27 cellular contexts compared by ENCODE assay signal in genomic region chr6:7442467-7442866, GRCh38. TPM values are rescaled to one million over a fixed set of nuclear protein-coding genes. Genes with fewer than 3 reads are reported as not detected.
DNase-seq lines count a peak whose midpoint lies in the region; ATAC-seq, FAIRE-seq and TF ChIP-seq lines count a peak whose summit lies in the region.
"Had no signal": no experiment of that assay in that cellular context is flagged by ENCODE, and none has a peak within 500 bp of the region (broad histone marks: within the 10 kb centered on the region; RNA-seq: fewer than 3 reads in every experiment).

No MANE protein-coding gene starts in this region.

- POLR2A ChIA-PET in activated B cell treated with CpG ODN at 0.5 μM for 24 hours (lab: Charles Lee), result no interaction called here

- intact Hi-C loops in left ventricle myocardium inferior (cut with micrococcal nuclease) (no loop called here), activated B cell treated with CpG ODN at 0.5 μM for 24 hours (cut with micrococcal nuclease) (no loop called here)

- H3K4me3 ChIP-seq in cardiac muscle cell (no peak overlapping the region), left ventricle myocardium inferior (no peak overlapping the region)
- H3K4me3 ChIP-seq: A549, BLaER1, GM12878 had no signal

- no peaks in the 10 kb centered on the region for H3K36me3 Mint-ChIP-seq in activated B cell treated with CpG ODN at 0.5 μM for 24 hours (ENCODE audit: low read depth)
- H3K36me3 Mint-ChIP-seq: CD4-positive, alpha-beta memory T cell; CD4-positive, CD25-positive, alpha-beta regulatory T cell; CD8-positive, alpha-beta memory T cell had no signal

- DNase-seq in cardiac muscle cell (ENCODE audit: low read depth in 1 of 2, low spot score in 1 of 2) (no peak), left ventricle myocardium inferior (no peak), GM12891 (ENCODE audit: insufficient read length, low spot score) (peak; percentile 20), activated B cell treated with CpG ODN at 0.5 μM for 24 hours (no peak), Ammon's horn (ENCODE audit: low spot score) (no peak), NCI-H446 (lab: John Stamatoyannopoulos, UW) (no peak)
- DNase-seq in activated CD4-positive, alpha-beta T cell treated with anti-CD3 and anti-CD28 coated beads for 1 hour, result no peak
- DNase-seq: AML-193; BE2C; C1 segment of cervical spinal cord; Calu3; CD4-positive, alpha-beta memory T cell; CD4-positive, CD25-positive, alpha-beta regulatory T cell; CD8-positive, alpha-beta memory T cell; COR-L47; DMS79 treated with DMSO at 0.1 percent for 48 hours; GF-D8 had no signal

- CTCF ChIA-PET in activated B cell treated with CpG ODN at 0.5 μM for 24 hours (lab: Charles Lee), result no interaction called here

- no peak for TF ChIP-seq POLR2A in GM12891 (IDR thresholded peaks at IDR 0.05; ENCODE audit: low read depth, low read length)

- H3K27ac ChIP-seq in cardiac muscle cell (peak overlapping the region; percentile 4), left ventricle myocardium inferior (replicated peaks) (no peak overlapping the region)
- H3K27ac ChIP-seq: 22Rv1, A549, BLaER1 had no signal

- H3K9me3 ChIP-seq in cardiac muscle cell (ENCODE audit: low read depth) (no peaks in the 10 kb centered on the region), left ventricle myocardium inferior (replicated peaks) (no peaks in the 10 kb centered on the region)
- H3K9me3 ChIP-seq: A549, BE2C had no signal

- H3K4me1 ChIP-seq in cardiac muscle cell (ENCODE audit: low read depth) (no peaks in the 10 kb centered on the region), left ventricle myocardium inferior (no peaks in the 10 kb centered on the region)
- H3K4me1 ChIP-seq: A549, BE2C had no signal

- ATAC-seq in HG02885 (IDR thresholded peaks at IDR 0.05; ENCODE audit: poor library complexity, unreplicated experiment) (peak; percentile 50), activated B cell treated with CpG ODN at 0.5 μM for 24 hours (ENCODE audit: low read depth) (peak; percentile 42)
- ATAC-seq: A549, GM12878 had no signal

- peak; percentile 28 for FAIRE-seq in GM12891 (lab: Jason Lieb, UNC)
- FAIRE-seq: A549, D721Med, G401.6, GM12878, GM19239 had no signal

- no peaks in the 10 kb centered on the region for H3K27me3 ChIP-seq in cardiac muscle cell
- H3K27me3 ChIP-seq in left ventricle myocardium inferior (ENCODE audit: low read depth), result peaks cover 19% of the 10 kb centered on the region
- H3K27me3 ChIP-seq: BLaER1 had no signal

- no peak overlapping the region for H3K4me3 Mint-ChIP-seq in activated B cell treated with CpG ODN at 0.5 μM for 24 hours
- H3K4me3 Mint-ChIP-seq: CD14-positive monocyte; CD4-positive, alpha-beta memory T cell; CD4-positive, CD25-positive, alpha-beta regulatory T cell; CD8-positive, alpha-beta memory T cell had no signal

- H3K27me3 Mint-ChIP-seq in activated B cell treated with CpG ODN at 0.5 μM for 24 hours, result peaks cover 6% of the 10 kb centered on the region
- H3K27me3 Mint-ChIP-seq: CD4-positive, CD25-positive, alpha-beta regulatory T cell had no signal

- H3K4me1 Mint-ChIP-seq in activated B cell treated with CpG ODN at 0.5 μM for 24 hours, result peaks cover 13% of the 10 kb centered on the region

- TF ChIP-seq CTCF in cardiac muscle cell (IDR thresholded peaks at IDR 0.05; ENCODE audit: low read depth, low read length) (no peak), left ventricle myocardium inferior (IDR thresholded peaks at IDR 0.05; ENCODE audit: borderline replicate concordance) (no peak), activated B cell treated with CpG ODN at 0.5 μM for 24 hours (IDR thresholded peaks at IDR 0.05) (no peak)

- H3K9me3 Mint-ChIP-seq in activated B cell treated with CpG ODN at 0.5 μM for 24 hours, result peaks cover 3% of the 10 kb centered on the region

- H3K36me3 ChIP-seq in cardiac muscle cell, result no peaks in the 10 kb centered on the region
- H3K36me3 ChIP-seq in left ventricle myocardium inferior, result no peaks in the 10 kb centered on the region
- H3K36me3 ChIP-seq: BE2C, BLaER1 had no signal

- no peak overlapping the region for H3K27ac Mint-ChIP-seq in activated B cell treated with CpG ODN at 0.5 μM for 24 hours
- H3K27ac Mint-ChIP-seq: CD14-positive monocyte; CD4-positive, CD25-positive, alpha-beta regulatory T cell; CD8-positive, alpha-beta memory T cell had no signal

TF ChIP-seq in GM12891, 5 proteins besides CTCF, POLR2A, EP300 and RAD21:
- TF ChIP-seq POLR2AphosphoS5 (IDR thresholded peaks at IDR 0.05; ENCODE audit: low read depth, low read length) (no peak), TAF1 (IDR thresholded peaks at IDR 0.05; ENCODE audit: low read depth, low read length) (no peak), PAX5 (IDR thresholded peaks at IDR 0.05; ENCODE audit: insufficient read depth, low read length, severe bottlenecking) (no peak), SPI1 (IDR thresholded peaks at IDR 0.05; ENCODE audit: low read depth, low read length) (no peak), POU2F2 (IDR thresholded peaks at IDR 0.05; ENCODE audit: low read depth, low read length) (no peak)

RNA-seq across cellular contexts. Expression of gene RIOK1, which starts 52.9 kb away (rescaled TPM):
- total RNA-seq in cardiac muscle cell (10.3 and 16.8 TPM in 2 replicates), left ventricle myocardium inferior (11.5 TPM), activated B cell treated with CpG ODN at 0.5 μM for 24 hours (38.3 and 38.7 TPM in 2 replicates)
- 13.4 and 26.7 TPM in 2 replicates for polyA plus RNA-seq in cardiac muscle cell
- 18.1 TPM for polyA plus RNA-seq in GM12891 (2012; ENCODE audit: low read depth, missing spikeins)

RNA-seq across cellular contexts. Expression of gene CAGE1, which starts 52.9 kb away (rescaled TPM):
- 0.09 TPM in 1 of 2 replicates, not detected in the other for total RNA-seq in cardiac muscle cell
- 0.26 and 0.66 TPM in 2 replicates for polyA plus RNA-seq in cardiac muscle cell
- total RNA-seq in left ventricle myocardium inferior, result not detected
- 0.05 TPM for polyA plus RNA-seq in GM12891 (2012; ENCODE audit: low read depth, missing spikeins)
- total RNA-seq in activated B cell treated with CpG ODN at 0.5 μM for 24 hours, result 0.07 and 0.20 TPM in 2 replicates
- total RNA-seq: A172, Calu3 had no signal
- polyA plus RNA-seq: CD14-positive monocyte; CD8-positive, alpha-beta memory T cell had no signal
